12 cellular contexts compared by ENCODE assay signal in the genomic region with DNA sequence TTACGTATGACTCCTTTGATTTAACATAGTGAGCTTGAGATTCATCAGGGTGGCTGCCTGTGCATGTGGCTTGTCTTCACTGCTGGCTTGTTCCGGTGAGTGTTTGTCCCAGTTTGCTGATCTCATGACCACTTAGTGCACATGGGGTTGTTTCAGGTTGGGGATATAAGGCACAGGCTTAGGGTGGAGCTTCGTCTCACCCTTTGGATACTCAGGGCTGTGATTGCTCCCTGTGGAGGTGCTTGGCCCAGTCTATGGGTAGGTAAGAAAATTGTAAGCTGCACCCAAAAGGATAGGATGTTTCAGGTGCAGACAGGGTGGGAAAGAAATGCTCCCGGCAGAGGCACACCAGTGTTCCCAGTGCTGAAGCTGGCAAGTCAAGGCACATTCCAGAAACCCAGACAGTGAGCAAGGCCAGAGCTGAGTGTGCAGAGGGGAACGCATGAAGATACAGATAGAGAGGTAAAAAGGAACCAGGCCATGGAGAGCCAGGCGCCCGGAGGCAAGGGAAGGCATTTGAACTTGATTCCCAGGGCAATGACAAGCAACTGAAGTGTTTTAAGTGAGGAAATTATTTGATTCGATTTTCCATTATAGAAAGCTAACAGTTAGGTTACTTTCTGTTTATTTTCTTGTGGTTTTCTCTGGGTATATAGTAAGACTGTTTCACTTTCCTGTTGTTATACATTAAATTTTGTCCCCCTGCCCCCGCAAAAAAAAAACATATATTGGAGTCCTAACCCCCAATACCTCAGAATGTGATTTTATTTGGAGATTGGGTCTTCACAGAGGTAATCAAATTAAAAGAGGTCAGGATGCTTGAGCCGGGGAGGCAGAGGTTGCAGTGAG.
A peak's percentile ranks its signal among the peaks of the same experiment; 100 is the strongest.
DNase-seq lines count a peak whose midpoint lies in the region; ATAC-seq and TF ChIP-seq lines count a peak whose summit lies in the region.
"Had no signal": no experiment of that assay in that cellular context is flagged by ENCODE, and none has a peak within 500 bp of the region (broad histone marks: within the 10 kb centered on the region; RNA-seq: fewer than 3 reads in every experiment).

No MANE protein-coding gene starts in this region.

- CTCF ChIA-PET in activated naive CD4-positive, alpha-beta T cell treated with anti-CD3 and anti-CD28 coated beads for 36 hours (lab: Charles Lee) = interaction anchor here (0.6 kb wide), 1 partner anchor 524 kb away, joined by 5 read pairs; no protein-coding TSS in a partner anchor

- TF ChIP-seq POLR2A in testis (IDR thresholded peaks at IDR 0.05) = no peak
- TF ChIP-seq POLR2A in GM18505 (IDR thresholded peaks at IDR 0.05; ENCODE audit: borderline replicate concordance, extremely low read depth, insufficient read depth, insufficient read length) = no peak

- H3K9me3 ChIP-seq in testis = no peaks in the 10 kb centered on the region
- H3K9me3 ChIP-seq: BLaER1 had no signal

- H3K27ac ChIP-seq in testis = no peak overlapping the region
- H3K27ac ChIP-seq: BLaER1 had no signal

- H3K9me3 Mint-ChIP-seq in activated naive CD4-positive, alpha-beta T cell treated with anti-CD3 and anti-CD28 coated beads for 36 hours = no peaks in the 10 kb centered on the region
- no peaks in the 10 kb centered on the region for H3K9me3 Mint-ChIP-seq in activated naive CD8-positive, alpha-beta T cell treated with anti-CD3 and anti-CD28 coated beads, Interleukin-2, amount 50 U/mL, for 24 hours
- H3K9me3 Mint-ChIP-seq in stimulated activated naive CD8-positive, alpha-beta T cell treated with anti-CD3 and anti-CD28 coated beads, Interleukin-15, amount 100 ng/mL, for 72 hours = no peaks in the 10 kb centered on the region

- H3K27me3 ChIP-seq in testis = no peaks in the 10 kb centered on the region
- H3K27me3 ChIP-seq: BLaER1 had no signal

- H3K27me3 Mint-ChIP-seq in activated naive CD4-positive, alpha-beta T cell treated with anti-CD3 and anti-CD28 coated beads for 36 hours (ENCODE audit: low read depth) = peaks cover 2% of the 10 kb centered on the region
- no peaks in the 10 kb centered on the region for H3K27me3 Mint-ChIP-seq in activated naive CD8-positive, alpha-beta T cell treated with anti-CD3 and anti-CD28 coated beads, Interleukin-2, amount 50 U/mL, for 24 hours
- no peaks in the 10 kb centered on the region for H3K27me3 Mint-ChIP-seq in stimulated activated naive CD8-positive, alpha-beta T cell treated with anti-CD3 and anti-CD28 coated beads, Interleukin-15, amount 100 ng/mL, for 72 hours
- H3K27me3 Mint-ChIP-seq: activated naive CD8-positive, alpha-beta T cell had no signal

- no peak for ATAC-seq in activated naive CD8-positive, alpha-beta T cell treated with anti-CD3 and anti-CD28 coated beads, Interleukin-2, amount 50 U/mL, for 24 hours
- ATAC-seq in Right ventricle myocardium superior (ENCODE audit: poor library complexity) = peak; percentile 83
- no peak for ATAC-seq in stimulated activated naive CD8-positive, alpha-beta T cell treated with anti-CD3 and anti-CD28 coated beads, Interleukin-15, amount 100 ng/mL, for 72 hours
- ATAC-seq in GM18505 (IDR thresholded peaks at IDR 0.05; ENCODE audit: unreplicated experiment) = no peak

- no peaks in the 10 kb centered on the region for H3K4me1 ChIP-seq in testis

- no peak overlapping the region for H3K27ac Mint-ChIP-seq in activated naive CD4-positive, alpha-beta T cell treated with anti-CD3 and anti-CD28 coated beads for 36 hours
- peak overlapping the region; percentile 14 for H3K27ac Mint-ChIP-seq in activated naive CD8-positive, alpha-beta T cell treated with anti-CD3 and anti-CD28 coated beads, Interleukin-2, amount 50 U/mL, for 24 hours
- peak overlapping the region in 1 of 2 donors; percentile 43 for H3K27ac Mint-ChIP-seq in stimulated activated naive CD8-positive, alpha-beta T cell treated with anti-CD3 and anti-CD28 coated beads, Interleukin-15, amount 100 ng/mL, for 72 hours
- H3K27ac Mint-ChIP-seq: activated naive CD8-positive, alpha-beta T cell had no signal

- no peaks in the 10 kb centered on the region for H3K36me3 Mint-ChIP-seq in activated naive CD4-positive, alpha-beta T cell treated with anti-CD3 and anti-CD28 coated beads for 36 hours (ENCODE audit: low read depth)
- H3K36me3 Mint-ChIP-seq in activated naive CD8-positive, alpha-beta T cell treated with anti-CD3 and anti-CD28 coated beads, Interleukin-2, amount 50 U/mL, for 24 hours (ENCODE audit: low read depth) = no peaks in the 10 kb centered on the region
- H3K36me3 Mint-ChIP-seq: activated naive CD8-positive, alpha-beta T cell had no signal

- no peak overlapping the region for H3K4me3 ChIP-seq in testis
- H3K4me3 ChIP-seq: BLaER1 had no signal

- no peaks in the 10 kb centered on the region for H3K36me3 ChIP-seq in testis (ENCODE audit: low read depth, missing control alignments)
- H3K36me3 ChIP-seq: BLaER1 had no signal

- H3K4me3 Mint-ChIP-seq in activated naive CD4-positive, alpha-beta T cell treated with anti-CD3 and anti-CD28 coated beads for 36 hours = no peak overlapping the region
- no peak overlapping the region for H3K4me3 Mint-ChIP-seq in activated naive CD8-positive, alpha-beta T cell treated with anti-CD3 and anti-CD28 coated beads, Interleukin-2, amount 50 U/mL, for 24 hours
- peak overlapping the region; percentile 18 to 44 for H3K4me3 Mint-ChIP-seq in stimulated activated naive CD8-positive, alpha-beta T cell treated with anti-CD3 and anti-CD28 coated beads, Interleukin-15, amount 100 ng/mL, for 72 hours
- H3K4me3 Mint-ChIP-seq: activated naive CD8-positive, alpha-beta T cell; neural crest cell had no signal

- TF ChIP-seq CTCF in testis (IDR thresholded peaks at IDR 0.05) = no peak

- peaks cover 24% of the 10 kb centered on the region for H3K4me1 Mint-ChIP-seq in activated naive CD4-positive, alpha-beta T cell treated with anti-CD3 and anti-CD28 coated beads for 36 hours (ENCODE audit: low read depth)
- H3K4me1 Mint-ChIP-seq in activated naive CD8-positive, alpha-beta T cell treated with anti-CD3 and anti-CD28 coated beads, Interleukin-2, amount 50 U/mL, for 24 hours = peaks cover 24% of the 10 kb centered on the region
- peaks cover 19% of the 10 kb centered on the region for H3K4me1 Mint-ChIP-seq in stimulated activated naive CD8-positive, alpha-beta T cell treated with anti-CD3 and anti-CD28 coated beads, Interleukin-15, amount 100 ng/mL, for 72 hours
- H3K4me1 Mint-ChIP-seq: neural crest cell had no signal

- intact Hi-C loops in activated naive CD4-positive, alpha-beta T cell treated with anti-CD3 and anti-CD28 coated beads for 36 hours (cut with micrococcal nuclease) = no loop called here
- intact Hi-C loops in Right ventricle myocardium superior (cut with DNase I) (loop anchor here (10.0 kb wide), 1 partner anchor 140 kb away; no protein-coding TSS in a partner anchor), testis (cut with DNase I; ENCODE audit: low total_unique reads) (no loop called here)

- DNase-seq in activated naive CD4-positive, alpha-beta T cell treated with Interleukin-2 at 50 U/mL for 16 hours = peak; percentile 15
- DNase-seq in activated naive CD4-positive, alpha-beta T cell treated with anti-CD3 and anti-CD28 coated beads for 36 hours = no peak
- DNase-seq in activated naive CD8-positive, alpha-beta T cell treated with anti-CD3 and anti-CD28 coated beads, Interleukin-2, amount 50 U/mL, for 24 hours = no peak
- DNase-seq in Right ventricle myocardium superior (no peak), HuH-7 (ENCODE audit: low spot score) (no peak), testis (no peak)
- no peak for DNase-seq in stimulated activated naive CD8-positive, alpha-beta T cell treated with anti-CD3 and anti-CD28 coated beads, Interleukin-15, amount 100 ng/mL, for 72 hours
- DNase-seq: NCI-H2081 treated with DMSO at 0.1 percent for 48 hours had no signal

- 76 to 86% methylated on average over 10 of the region's 10 CpGs for WGBS in testis, 2 donors

Comparison
In these comparisons a context has a peak if more than half of its experiments do, and no peak if none do; other contexts are left out.
1. H3K4me3 Mint-ChIP-seq: peak in stimulated activated naive CD8-positive, alpha-beta T cell treated with anti-CD3 and anti-CD28 coated beads, Interleukin-15, amount 100 ng/mL, for 72 hours (2 of 2); none in activated naive CD4-positive, alpha-beta T cell treated with anti-CD3 and anti-CD28 coated beads for 36 hours (single experiment) and activated naive CD8-positive, alpha-beta T cell treated with anti-CD3 and anti-CD28 coated beads, Interleukin-2, amount 50 U/mL, for 24 hours (single experiment).